27 cellular contexts compared by ENCODE assay signal in genomic region chr1:78387872-78388271, GRCh38.
"Had no signal": no experiment of that assay in that cellular context is flagged by ENCODE, and none has a peak within 500 bp of the region (broad histone marks: within the 10 kb centered on the region; RNA-seq: fewer than 3 reads in every experiment).

No MANE protein-coding gene starts in this region.

- H3K4me1 ChIP-seq: ascending aorta, foreskin keratinocyte, parathyroid adenoma had no signal

- H3K79me2 ChIP-seq: parathyroid adenoma had no signal

- H3K4me1 Mint-ChIP-seq: activated B cell treated with CpG ODN at 0.5 μM for 24 hours; activated CD4-positive, alpha-beta memory T cell treated with anti-CD3 and anti-CD28 coated beads, Interleukin-2, amount 10 ng/mL, durations not matched to agents 7 days and 5 days; activated CD8-positive, alpha-beta memory T cell treated with anti-CD3 and anti-CD28 coated beads, Interleukin-2, amount 10 ng/mL, durations not matched to agents 7 days and 5 days; activated T-helper 17 cell treated with anti-CD3 and anti-CD28 coated beads, Interleukin-2, amount 50 U/mL, for 72 hours; memory B cell; naive B cell had no signal

- H3K9me3 Mint-ChIP-seq: activated B cell treated with CpG ODN at 0.5 μM for 24 hours; activated CD4-positive, alpha-beta memory T cell treated with anti-CD3 and anti-CD28 coated beads, Interleukin-2, amount 10 ng/mL, durations not matched to agents 7 days and 5 days; activated naive CD4-positive, alpha-beta T cell treated with anti-CD3 and anti-CD28 coated beads for 36 hours; activated T-helper 17 cell treated with anti-CD3 and anti-CD28 coated beads, Interleukin-2, amount 50 U/mL, for 72 hours; memory B cell; neural progenitor cell; T-helper 2 cell treated with Interferon-gamma antibody and Interleukin-4, amounts not matched to agents 5 μg/mL and 100 μg/mL, for 36 hours had no signal

- ATAC-seq: activated CD8-positive, alpha-beta memory T cell treated with anti-CD3 and anti-CD28 coated beads, Interleukin-2, amount 10 ng/mL, durations not matched to agents 7 days and 5 days; activated T-helper 17 cell treated with anti-CD3 and anti-CD28 coated beads, Interleukin-2, amount 50 U/mL, for 72 hours; foreskin keratinocyte; mucosa of descending colon; stimulated activated naive CD8-positive, alpha-beta T cell treated with anti-CD3 and anti-CD28 coated beads, Interleukin-15, Interleukin-2, amounts not matched to agents 100 U/mL and 50 U/mL, for 24 hours had no signal

- H3K27me3 ChIP-seq: ascending aorta, esophagus muscularis mucosa, neural progenitor cell, tibial nerve had no signal

- H2AFZ ChIP-seq: neural progenitor cell, parathyroid adenoma had no signal

- FAIRE-seq: endothelial cell of umbilical vein, kidney, TTC549, urothelium cell line had no signal

- H3K9me3 ChIP-seq: ascending aorta, esophagus muscularis mucosa, mucosa of descending colon had no signal

- H3K27ac Mint-ChIP-seq: activated B cell treated with CpG ODN at 0.5 μM for 24 hours; activated CD4-positive, alpha-beta memory T cell treated with anti-CD3 and anti-CD28 coated beads, Interleukin-2, amount 10 ng/mL, durations not matched to agents 7 days and 5 days; activated CD8-positive, alpha-beta memory T cell treated with anti-CD3 and anti-CD28 coated beads, Interleukin-2, amount 10 ng/mL, durations not matched to agents 7 days and 5 days; activated naive CD4-positive, alpha-beta T cell treated with anti-CD3 and anti-CD28 coated beads for 36 hours; activated T-helper 17 cell treated with anti-CD3 and anti-CD28 coated beads, Interleukin-2, amount 50 U/mL, for 72 hours; memory B cell; naive B cell; neural progenitor cell; T-helper 2 cell treated with Interferon-gamma antibody and Interleukin-4, amounts not matched to agents 5 μg/mL and 100 μg/mL, for 36 hours had no signal

- H3K4me2 ChIP-seq: neural progenitor cell had no signal

- H3K27me3 Mint-ChIP-seq: activated B cell treated with CpG ODN at 0.5 μM for 24 hours; activated CD4-positive, alpha-beta memory T cell treated with anti-CD3 and anti-CD28 coated beads, Interleukin-2, amount 10 ng/mL, durations not matched to agents 7 days and 5 days; memory B cell; naive B cell had no signal

- H3K4me3 ChIP-seq: ascending aorta, esophagus muscularis mucosa, mucosa of descending colon, neural progenitor cell, tibial nerve had no signal

- H3K36me3 Mint-ChIP-seq: activated CD8-positive, alpha-beta memory T cell treated with anti-CD3 and anti-CD28 coated beads, Interleukin-2, amount 10 ng/mL, durations not matched to agents 7 days and 5 days; memory B cell; naive B cell; neural progenitor cell had no signal

- H3K27ac ChIP-seq: ascending aorta, foreskin keratinocyte, neural progenitor cell, parathyroid adenoma had no signal

- H3K9ac ChIP-seq: neural progenitor cell, parathyroid adenoma had no signal

- H3K36me3 ChIP-seq: ascending aorta, esophagus muscularis mucosa, neural progenitor cell, tibial nerve had no signal

- H3K4me3 Mint-ChIP-seq: activated B cell treated with CpG ODN at 0.5 μM for 24 hours; activated CD4-positive, alpha-beta memory T cell treated with anti-CD3 and anti-CD28 coated beads, Interleukin-2, amount 10 ng/mL, durations not matched to agents 7 days and 5 days; activated CD8-positive, alpha-beta memory T cell treated with anti-CD3 and anti-CD28 coated beads, Interleukin-2, amount 10 ng/mL, durations not matched to agents 7 days and 5 days; activated naive CD4-positive, alpha-beta T cell treated with anti-CD3 and anti-CD28 coated beads for 36 hours; activated T-helper 17 cell treated with anti-CD3 and anti-CD28 coated beads, Interleukin-2, amount 50 U/mL, for 72 hours; memory B cell; naive B cell; neural progenitor cell; T-helper 2 cell treated with Interferon-gamma antibody and Interleukin-4, amounts not matched to agents 5 μg/mL and 100 μg/mL, for 36 hours had no signal

- DNase-seq: activated B cell treated with CpG ODN at 0.5 μM for 24 hours; activated CD4-positive, alpha-beta memory T cell treated with anti-CD3 and anti-CD28 coated beads, Interleukin-2, amount 10 ng/mL, durations not matched to agents 7 days and 5 days; activated CD4-positive, alpha-beta T cell treated with anti-CD3 and anti-CD28 coated beads for 48 hours; activated CD8-positive, alpha-beta memory T cell treated with anti-CD3 and anti-CD28 coated beads, Interleukin-2, amount 10 ng/mL, durations not matched to agents 7 days and 5 days; activated naive CD4-positive, alpha-beta T cell treated with anti-CD3 and anti-CD28 coated beads for 36 hours; dermis blood vessel endothelial cell; effector memory CD4-positive, alpha-beta T cell; foreskin keratinocyte; head of caudate nucleus; kidney; mucosa of descending colon; naive B cell; stimulated activated CD4-positive, alpha-beta T cell treated with anti-CD3 and anti-CD28 coated beads, Interleukin-12 subunit alpha, Interleukin-12 subunit beta, amount 100 ng/mL, for 4 hours; stimulated activated CD4-positive, alpha-beta T cell treated with anti-CD3 and anti-CD28 coated beads, Interleukin-1b, Interleukin-23, amount 100 ng/mL, for 48 hours; stimulated activated naive CD8-positive, alpha-beta T cell treated with anti-CD3 and anti-CD28 coated beads, Interleukin-15, Interleukin-2, amounts not matched to agents 100 U/mL and 50 U/mL, for 24 hours; substantia nigra had no signal
